6 cellular contexts compared by ENCODE assay signal in the genomic region with DNA sequence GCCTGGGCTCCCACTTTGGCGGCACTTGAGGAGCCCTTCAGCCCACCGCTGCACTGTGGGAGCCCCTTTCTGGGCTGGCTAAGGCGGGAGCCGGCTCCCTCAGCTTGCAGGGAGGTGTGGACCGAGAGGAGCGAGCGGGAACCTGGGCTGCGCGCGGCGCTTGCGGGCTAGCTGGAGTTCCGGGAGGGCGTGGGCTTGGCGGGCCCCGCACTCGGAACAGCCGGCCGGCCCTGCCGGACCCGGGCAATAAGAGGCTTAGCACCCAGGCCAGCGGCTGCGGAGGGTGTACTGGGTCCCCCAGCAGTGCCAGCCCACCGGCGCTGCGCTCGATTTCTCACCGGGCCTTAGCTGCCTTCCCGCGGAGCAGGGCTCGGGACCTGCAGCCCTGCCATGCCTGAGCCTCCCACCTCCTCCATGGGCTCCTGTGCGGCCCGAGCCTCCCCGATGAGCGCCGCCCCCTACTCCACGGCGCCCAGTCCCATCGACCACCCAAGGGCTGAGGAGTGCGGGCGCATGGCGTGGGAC. TPM values are rescaled to one million over a fixed set of nuclear protein-coding genes. Genes with fewer than 3 reads are reported as not detected.
"Had no signal": no experiment of that assay in that cellular context is flagged by ENCODE, and none has a peak within 500 bp of the region (broad histone marks: within the 10 kb centered on the region; RNA-seq: fewer than 3 reads in every experiment).

No MANE protein-coding gene starts in this region.

RNA-seq across cellular contexts. Expression of a gene that starts 37.8 kb away (rescaled TPM):
- total RNA-seq: GM23248, H1, HFFc6, HT1080, IMR-90, K562 had no signal
- polyA plus RNA-seq: GM23248, H1, IMR-90, K562 had no signal

RNA-seq across cellular contexts. Expression of a gene that starts 52.0 kb away (rescaled TPM):
- total RNA-seq: GM23248, HFFc6, HT1080, IMR-90 had no signal
- polyA plus RNA-seq: GM23248, IMR-90 had no signal

RNA-seq across cellular contexts. Expression of a gene that starts 56.4 kb away (rescaled TPM):
- total RNA-seq: GM23248, H1, HFFc6, IMR-90 had no signal
- polyA plus RNA-seq: GM23248, IMR-90 had no signal
